8 cellular contexts compared by ENCODE assay signal in the genomic region with DNA sequence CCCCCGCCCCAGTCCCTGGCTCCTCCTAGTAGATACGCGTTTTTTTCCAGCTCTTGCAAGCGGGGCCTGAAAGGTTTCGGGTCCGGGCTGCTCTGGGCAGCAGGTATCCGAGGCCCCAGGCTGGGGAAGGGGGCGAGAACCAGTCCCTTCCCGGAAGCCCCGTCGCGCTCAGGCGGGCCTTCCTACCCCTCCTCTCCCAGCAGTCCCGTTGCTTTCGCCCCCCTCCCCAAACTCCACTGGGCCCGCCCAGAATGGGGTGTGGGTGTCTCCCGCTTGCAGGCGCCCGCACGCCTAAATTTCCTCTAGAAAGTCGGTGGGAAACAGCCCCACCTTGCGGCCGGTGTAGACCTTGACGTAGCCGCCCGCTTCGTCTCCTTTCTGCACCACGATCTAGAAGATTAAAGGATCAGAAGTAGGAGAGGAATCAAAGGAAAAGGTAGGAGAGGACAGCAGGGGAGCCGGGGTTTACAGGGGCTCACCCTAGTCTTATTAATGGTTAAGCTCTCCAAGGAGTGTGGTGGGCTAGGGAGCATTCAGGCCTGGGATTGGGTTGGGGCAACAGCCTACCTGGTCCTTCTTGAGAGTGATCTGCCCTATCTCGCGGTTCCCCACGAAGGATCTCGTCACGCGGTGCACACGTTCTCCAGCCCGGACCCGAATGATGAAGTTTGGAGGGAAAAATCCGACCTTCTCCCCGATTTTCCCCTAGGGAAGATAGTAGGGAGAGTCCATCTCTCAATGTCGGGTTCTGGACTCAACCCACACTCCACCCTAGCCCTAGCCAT. TPM values are rescaled to one million over a fixed set of nuclear protein-coding genes. Genes with fewer than 3 reads are reported as not detected.
DNase-seq lines count a peak whose midpoint lies in the region; ATAC-seq and TF ChIP-seq lines count a peak whose summit lies in the region.

No MANE protein-coding gene starts in this region.

- no peaks in the 10 kb centered on the region for H3F3A ChIP-seq in smooth muscle cell (ENCODE audit: low read depth)

- H3K27me3 ChIP-seq in GM06990 (replicated peaks; ENCODE audit: control insufficient read depth, insufficient read depth, low read length) (peaks cover 7% of the 10 kb centered on the region; the same call in 1 of the 2 replicates), iPS DF 6.9 (ENCODE audit: control insufficient read depth, insufficient read depth, low read length) (peaks cover 32% of the 10 kb centered on the region), smooth muscle cell (ENCODE audit: low read depth) (peaks cover 18% of the 10 kb centered on the region)

- in situ Hi-C loops in astrocyte of the spinal cord (cut with HindIII; ENCODE audit: low sequenced_read_pairs) = no loop called here

- no peak for ATAC-seq in GM21515 (IDR thresholded peaks at IDR 0.05; ENCODE audit: unreplicated experiment)

- no CpG with 5 or more reads among the region's 41 CpGs for WGBS in iPS DF 6.9 (ENCODE audit: insufficient coverage, insufficient read length)
- WGBS in smooth muscle cell (ENCODE audit: low lambda C conversion rate) = 19% methylated on average over 39 of the region's 41 CpGs

- H4K20me1 ChIP-seq in smooth muscle cell (ENCODE audit: low read depth) = peaks cover 35% of the 10 kb centered on the region

- peak overlapping the region; percentile 1 for H3K9ac ChIP-seq in smooth muscle cell (ENCODE audit: low read depth)

- no peak overlapping the region for H2AFZ ChIP-seq in smooth muscle cell (ENCODE audit: low read depth)

- H3K4me3 ChIP-seq in GM06990 (replicated peaks; ENCODE audit: low read depth, low read length) = peak overlapping the region; percentile 51
- H3K4me3 ChIP-seq in astrocyte of the spinal cord (ENCODE audit: low read depth, low read length) = peak overlapping the region; percentile 31
- peak overlapping the region; percentile 38; the same call in 1 of the 2 replicates for H3K4me3 ChIP-seq in iPS DF 6.9 (ENCODE audit: low read length)
- peak overlapping the region; percentile 57 for H3K4me3 ChIP-seq in smooth muscle cell

- no peaks in the 10 kb centered on the region for H3K36me3 ChIP-seq in GM06990 (ENCODE audit: control insufficient read depth, insufficient read depth, low read length)
- H3K36me3 ChIP-seq in iPS DF 6.9 (ENCODE audit: control insufficient read depth, insufficient read depth, low read length) = no peaks in the 10 kb centered on the region
- H3K36me3 ChIP-seq in smooth muscle cell (ENCODE audit: low read depth) = no peaks in the 10 kb centered on the region

- H3K4me1 ChIP-seq in iPS DF 6.9 (ENCODE audit: control insufficient read depth, insufficient read depth, low read length) (peaks cover 13% of the 10 kb centered on the region), smooth muscle cell (ENCODE audit: low read depth) (peaks cover 29% of the 10 kb centered on the region)

- DNase-seq in GM06990 (ENCODE audit: extremely low read depth, insufficient read length) (no peak), NCI-H1105 treated with DMSO at 0.1 percent for 48 hours (lab: John Stamatoyannopoulos, UW) (peak; percentile 45), T1000 (lab: John Stamatoyannopoulos, UW) (peak; percentile 62), astrocyte of the spinal cord (ENCODE audit: low read depth, low spot score) (peak; percentile 75), iPS DF 6.9 (ENCODE audit: low read depth, low spot score) (no peak), smooth muscle cell (lab: John Stamatoyannopoulos, UW; ENCODE audit: unreplicated experiment) (peak; percentile 39), foreskin melanocyte (no peak)

- H3K9me3 ChIP-seq in iPS DF 6.9 (ENCODE audit: control insufficient read depth, insufficient read depth, low read length) (no peaks in the 10 kb centered on the region), smooth muscle cell (replicated peaks; ENCODE audit: low read depth) (no peaks in the 10 kb centered on the region)

- H3K27ac ChIP-seq in iPS DF 6.9 (ENCODE audit: low read length) (no peak overlapping the region), smooth muscle cell (ENCODE audit: low read depth) (no peak overlapping the region)

- H3K79me2 ChIP-seq in smooth muscle cell (ENCODE audit: low read depth) = no peaks in the 10 kb centered on the region

- H3K4me2 ChIP-seq in smooth muscle cell = peak overlapping the region; percentile 99

- TF ChIP-seq CTCF in GM06990 (IDR thresholded peaks at IDR 0.05; ENCODE audit: insufficient read depth, low read length, poor library complexity, severe bottlenecking) (peak; percentile 88), astrocyte of the spinal cord (IDR thresholded peaks at IDR 0.05; ENCODE audit: low read depth, low read length) (peak; percentile 85), smooth muscle cell (IDR thresholded peaks at IDR 0.05; ENCODE audit: borderline replicate concordance, insufficient read depth, poor library complexity, severe bottlenecking) (peak; percentile 75)

RNA-seq across cellular contexts. Expression of a gene that starts 7.3 kb away (rescaled TPM):
- total RNA-seq in smooth muscle cell = 1.4 TPM in 1 of 2 replicates, not detected in the other
- not detected in 2 replicates for polyA plus RNA-seq in smooth muscle cell

RNA-seq across cellular contexts. Expression of a gene that starts 14.2 kb away (rescaled TPM):
- 82.1 and 117 TPM in 2 replicates for total RNA-seq in smooth muscle cell
- polyA plus RNA-seq in smooth muscle cell = 107 TPM in 2 replicates

RNA-seq across cellular contexts. Expression of a gene that starts 27.1 kb away (rescaled TPM):
- total RNA-seq in smooth muscle cell = 1.6 and 3.9 TPM in 2 replicates
- 8.5 and 10.7 TPM in 2 replicates for polyA plus RNA-seq in smooth muscle cell

Comparison
In these comparisons a context has a peak if more than half of its experiments do, and no peak if none do; other contexts are left out.
1. DNase-seq: peak in NCI-H1105 treated with DMSO at 0.1 percent for 48 hours (single experiment), T1000 (single experiment), astrocyte of the spinal cord (single experiment) and smooth muscle cell (single experiment); none in GM06990 (single experiment), iPS DF 6.9 (single experiment) and foreskin melanocyte (single experiment).
2. Peak in every context shown above with its lines, with median percentiles within 50 percentile points of each other: H3K4me3 ChIP-seq and CTCF ChIP-seq.